In the genomic region with DNA sequence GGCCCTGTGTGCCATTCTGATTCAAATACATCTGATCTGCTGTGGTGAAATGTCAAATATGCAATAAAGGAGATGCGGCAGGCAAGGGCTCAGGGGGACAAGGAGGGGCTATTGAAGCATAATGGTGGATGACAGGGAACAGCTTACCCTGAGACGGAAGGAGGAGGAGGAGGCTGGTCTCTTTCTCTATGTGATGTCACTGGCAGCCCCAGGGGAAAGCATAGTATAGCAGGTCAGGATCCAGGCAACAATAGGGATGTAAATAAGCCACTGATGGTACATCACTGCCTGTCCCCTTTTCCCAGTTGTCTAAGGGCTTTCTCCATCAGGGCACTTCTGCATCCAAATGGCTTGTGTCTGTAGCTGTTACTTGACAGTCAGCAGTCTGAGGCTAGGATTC, we compare ENCODE assay signal across 25 cellular contexts.
DNase-seq lines count a peak whose midpoint lies in the region; ATAC-seq and TF ChIP-seq lines count a peak whose summit lies in the region.
"Had no signal": no experiment of that assay in that cellular context is flagged by ENCODE, and none has a peak within 500 bp of the region (broad histone marks: within the 10 kb centered on the region; RNA-seq: fewer than 3 reads in every experiment).

No MANE protein-coding gene starts in this region.

- H3K27ac Mint-ChIP-seq in WTC11, result no peak overlapping the region
- H3K27ac Mint-ChIP-seq: B cell; CD8-positive, alpha-beta T cell had no signal

- no peaks in the 10 kb centered on the region for H3K27me3 Mint-ChIP-seq in WTC11 (ENCODE audit: low read depth)
- H3K27me3 Mint-ChIP-seq: B cell had no signal

- H2AK5ac ChIP-seq in mesendoderm (ENCODE audit: low read length), result no peak overlapping the region

- H3K56ac ChIP-seq in mesendoderm (ENCODE audit: low read length), result no peak overlapping the region

- no peaks in the 10 kb centered on the region for H3K27me3 ChIP-seq in mesendoderm (ENCODE audit: insufficient read depth, low read length, poor library complexity)

- no peaks in the 10 kb centered on the region for H3K36me3 Mint-ChIP-seq in WTC11
- H3K36me3 Mint-ChIP-seq: CD8-positive, alpha-beta T cell had no signal

- no peak overlapping the region for H3K4me3 Mint-ChIP-seq in WTC11
- H3K4me3 Mint-ChIP-seq: B cell; CD8-positive, alpha-beta T cell had no signal

- H3K9me3 Mint-ChIP-seq in WTC11, result no peaks in the 10 kb centered on the region
- H3K9me3 Mint-ChIP-seq: CD8-positive, alpha-beta T cell had no signal

- H3K36me3 ChIP-seq in mesendoderm (ENCODE audit: control insufficient read depth, insufficient read depth, low read length), result no peaks in the 10 kb centered on the region

- H2BK120ac ChIP-seq in mesendoderm (ENCODE audit: low read depth, low read length), result no peak overlapping the region

- H2BK15ac ChIP-seq in mesendoderm (replicated peaks; ENCODE audit: low read depth), result no peak overlapping the region

- ATAC-seq in WTC11, result peak; percentile 86
- ATAC-seq: CD8-positive, alpha-beta T cell; HepG2; PC-3 had no signal

- H3K4ac ChIP-seq in mesendoderm (ENCODE audit: low read depth, low read length), result no peak overlapping the region

- H2BK5ac ChIP-seq in mesendoderm (ENCODE audit: low read length), result no peak overlapping the region

- POLR2A ChIA-PET in WTC11 (lab: Charles Lee), result interaction anchor here (0.6 kb wide), 1 partner anchor 1749 kb away, joined by 3 read pairs; no protein-coding TSS in a partner anchor

- no peak overlapping the region for H3K4me2 ChIP-seq in mesendoderm (ENCODE audit: low read length)
- H3K4me2 ChIP-seq: SK-N-SH had no signal

- peak; percentile 78 for DNase-seq in NCI-H345 treated with DMSO at 0.1 percent for 48 hours (lab: John Stamatoyannopoulos, UW; ENCODE audit: unreplicated experiment)
- no peak for DNase-seq in NCI-H345 (lab: John Stamatoyannopoulos, UW)
- DNase-seq in WTC11 (ENCODE audit: low spot score), result no peak
- DNase-seq in mesendoderm, result peak; percentile 14
- no peak for DNase-seq in activated naive CD4-positive, alpha-beta T cell treated with Interleukin-2 at 50 U/mL for 16 hours
- no peak for DNase-seq in NCI-H1048 (lab: John Stamatoyannopoulos, UW)
- DNase-seq in glomerular visceral epithelial cell (ENCODE audit: extremely low spot score), result no peak
- DNase-seq in DMS53 (lab: John Stamatoyannopoulos, UW), result no peak
- DNase-seq: Caco-2; CD8-positive, alpha-beta T cell; DMS79; EL; GF-D8; Karpas-422; NCI-H1092 treated with DMSO at 0.1 percent for 48 hours; NCI-H1436; NCI-H226; NCI-H524; NCI-H774; PC-3; SK-N-SH had no signal

- H3K23ac ChIP-seq in mesendoderm (ENCODE audit: low read length), result no peak overlapping the region

- no peaks in the 10 kb centered on the region for H3K79me2 ChIP-seq in mesendoderm (ENCODE audit: control insufficient read depth, insufficient read depth, low read length)

- no CpG with 5 or more reads among the region's 2 CpGs for WGBS in mesendoderm (ENCODE audit: extremely low coverage, insufficient coverage, low lambda C conversion rate)

- no peaks in the 10 kb centered on the region for H3K79me1 ChIP-seq in mesendoderm (ENCODE audit: low read length)

- no peak for TF ChIP-seq CTCF in WTC11 (IDR thresholded peaks at IDR 0.05)

- H3K18ac ChIP-seq in mesendoderm (ENCODE audit: low read length), result no peak overlapping the region

- peaks cover 10% of the 10 kb centered on the region for H3K4me1 Mint-ChIP-seq in WTC11
- H3K4me1 Mint-ChIP-seq: B cell had no signal

- no peak overlapping the region for H3K9ac ChIP-seq in mesendoderm (ENCODE audit: low read length)
- H3K9ac ChIP-seq: SK-N-SH had no signal

- H3K27ac ChIP-seq in mesendoderm (ENCODE audit: low read depth, low read length), result no peak overlapping the region
- H3K27ac ChIP-seq: 22Rv1, C4-2B had no signal

- no peaks in the 10 kb centered on the region for H3K4me1 ChIP-seq in mesendoderm (ENCODE audit: control insufficient read depth, low read depth, low read length)
- H3K4me1 ChIP-seq: Caco-2 had no signal

- no peak overlapping the region for H3K4me3 ChIP-seq in mesendoderm (ENCODE audit: low read length)

- H4K5ac ChIP-seq in mesendoderm (ENCODE audit: low read length), result no peak overlapping the region

- H4K8ac ChIP-seq in mesendoderm (ENCODE audit: low read depth, low read length), result no peak overlapping the region

- CTCF ChIA-PET in WTC11 (lab: Charles Lee), result interaction anchor here (0.7 kb wide), 1 partner anchor 58 kb away, joined by 5 read pairs; no protein-coding TSS in a partner anchor

TF ChIP-seq in WTC11, 78 proteins besides CTCF, POLR2A, EP300 and RAD21:
- TF ChIP-seq, protein P1, sequence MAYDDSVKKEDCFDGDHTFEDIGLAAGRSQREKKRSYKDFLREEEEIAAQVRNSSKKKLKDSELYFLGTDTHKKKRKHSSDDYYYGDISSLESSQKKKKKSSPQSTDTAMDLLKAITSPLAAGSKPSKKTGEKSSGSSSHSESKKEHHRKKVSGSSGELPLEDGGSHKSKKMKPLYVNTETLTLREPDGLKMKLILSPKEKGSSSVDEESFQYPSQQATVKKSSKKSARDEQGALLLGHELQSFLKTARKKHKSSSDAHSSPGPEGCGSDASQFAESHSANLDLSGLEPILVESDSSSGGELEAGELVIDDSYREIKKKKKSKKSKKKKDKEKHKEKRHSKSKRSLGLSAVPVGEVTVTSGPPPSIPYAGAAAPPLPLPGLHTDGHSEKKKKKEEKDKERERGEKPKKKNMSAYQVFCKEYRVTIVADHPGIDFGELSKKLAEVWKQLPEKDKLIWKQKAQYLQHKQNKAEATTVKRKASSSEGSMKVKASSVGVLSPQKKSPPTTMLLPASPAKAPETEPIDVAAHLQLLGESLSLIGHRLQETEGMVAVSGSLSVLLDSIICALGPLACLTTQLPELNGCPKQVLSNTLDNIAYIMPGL (CRISPR knock-in tag; IDR thresholded peaks at IDR 0.05), result no peak
- TF ChIP-seq RORB (CRISPR knock-in tag; IDR thresholded peaks at IDR 0.05) (no peak), HMGA2 (CRISPR knock-in tag; IDR thresholded peaks at IDR 0.05) (no peak), FOXK1 (CRISPR knock-in tag; IDR thresholded peaks at IDR 0.05) (no peak)

Comparison
In these comparisons a context has a peak if more than half of its experiments do, and no peak if none do; other contexts are left out.
1. DNase-seq: peak in NCI-H345 treated with DMSO at 0.1 percent for 48 hours (single experiment) and mesendoderm (single experiment); none in NCI-H345 (single experiment), WTC11 (single experiment), activated naive CD4-positive, alpha-beta T cell treated with Interleukin-2 at 50 U/mL for 16 hours (single experiment), NCI-H1048 (single experiment), glomerular visceral epithelial cell (single experiment) and DMS53 (single experiment).